Comparison of ENCODE assay signal across 8 cellular contexts in genomic region chr14:99899578-99900178, GRCh38.
DNase-seq lines count a peak whose midpoint lies in the region; ATAC-seq and TF ChIP-seq lines count a peak whose summit lies in the region.

No MANE protein-coding gene starts in this region.

- TF ChIP-seq CTCF in body of pancreas (IDR thresholded peaks at IDR 0.05) = peak; percentile 21 to 71 (median 45)
- TF ChIP-seq CTCF in nephron progenitor cell (IDR thresholded peaks at IDR 0.05) = peak; percentile 66

- H4K20me1 ChIP-seq in Karpas-422 (ENCODE audit: insufficient read depth, low read depth, low read length) = no peaks in the 10 kb centered on the region

- H3K4me3 ChIP-seq in Karpas-422 (ENCODE audit: low read length) (no peak overlapping the region), body of pancreas (no peak overlapping the region)

- H3K9me2 ChIP-seq in Karpas-422 (replicated peaks; ENCODE audit: insufficient read depth, low read length) = no peaks in the 10 kb centered on the region

- H3K79me2 ChIP-seq in Karpas-422 (ENCODE audit: low read length) = no peaks in the 10 kb centered on the region

- H3K36me3 ChIP-seq in Karpas-422 (ENCODE audit: insufficient read depth, low read length) = no peaks in the 10 kb centered on the region
- peaks cover 0 to 4% of the 10 kb centered on the region in 2 donors for H3K36me3 ChIP-seq in body of pancreas (replicated peaks in 1 of 2; ENCODE audit: insufficient read depth in 1 of 2, low read depth in 2 of 2)

- H3K27ac ChIP-seq in Karpas-422 (ENCODE audit: low read length) (no peak overlapping the region), body of pancreas (no peak overlapping the region)

- no peaks in the 10 kb centered on the region for H3K27me3 Mint-ChIP-seq in nephron progenitor cell (ENCODE audit: low read depth, poor library complexity)

- H3K27me3 ChIP-seq in Karpas-422 (ENCODE audit: low read length) (no peaks in the 10 kb centered on the region), body of pancreas (no peaks in the 10 kb centered on the region)

- H2AFZ ChIP-seq in Karpas-422 (ENCODE audit: low read length) = no peak overlapping the region

- H3K4me1 ChIP-seq in Karpas-422 (ENCODE audit: low read length) = no peaks in the 10 kb centered on the region
- H3K4me1 ChIP-seq in body of pancreas = peaks cover 5% of the 10 kb centered on the region

- H3K4me1 Mint-ChIP-seq in nephron progenitor cell = no peaks in the 10 kb centered on the region

- H3K9me3 ChIP-seq in Karpas-422 (ENCODE audit: low read length) = no peaks in the 10 kb centered on the region
- no peaks in the 10 kb centered on the region for H3K9me3 ChIP-seq in body of pancreas

- intact Hi-C loops in body of pancreas (cut with DNase I) = no loop called here

- TF ChIP-seq POLR2A in body of pancreas (IDR thresholded peaks at IDR 0.05) = no peak

- no peak overlapping the region for H3K27ac Mint-ChIP-seq in nephron progenitor cell

- H3K9me3 Mint-ChIP-seq in nephron progenitor cell = peaks cover 33% of the 10 kb centered on the region

- H3K9ac ChIP-seq in Karpas-422 (ENCODE audit: low read length) = no peak overlapping the region

- H3K36me3 Mint-ChIP-seq in nephron progenitor cell (ENCODE audit: low read depth) = peaks cover 52% of the 10 kb centered on the region

- H3K4me3 Mint-ChIP-seq in nephron progenitor cell = no peak overlapping the region

- ATAC-seq in body of pancreas (no peak), HG03108 (IDR thresholded peaks at IDR 0.05; ENCODE audit: unreplicated experiment) (no peak)

- DNase-seq in EH (ENCODE audit: low read depth) (peak; percentile 38), Karpas-422 (peak; percentile 77), body of pancreas (no peak), nephron progenitor cell (no peak), A172 (ENCODE audit: low spot score) (no peak), globus pallidus (ENCODE audit: low spot score) (no peak)
- DNase-seq in activated CD4-positive, CD25-positive, alpha-beta regulatory T cell treated with anti-CD3 and anti-CD28 coated beads, Interleukin-2, amount 50 U/mL, for 72 hours = no peak

- WGBS in body of pancreas, 2 donors = 49 to 50% methylated on average over 7 of the region's 7 CpGs

- H3K4me2 ChIP-seq in Karpas-422 (ENCODE audit: low read depth, low read length, poor library complexity, severe bottlenecking) = no peak overlapping the region

Comparison
In these comparisons a context has a peak if more than half of its experiments do, and no peak if none do; other contexts are left out.
1. DNase-seq: peak in EH (single experiment) and Karpas-422 (single experiment); none in body of pancreas (0 of 4), nephron progenitor cell (single experiment), activated CD4-positive, CD25-positive, alpha-beta regulatory T cell treated with anti-CD3 and anti-CD28 coated beads, Interleukin-2, amount 50 U/mL, for 72 hours (single experiment), A172 (single experiment) and globus pallidus (single experiment).